10 cellular contexts compared by ENCODE assay signal in the genomic region with DNA sequence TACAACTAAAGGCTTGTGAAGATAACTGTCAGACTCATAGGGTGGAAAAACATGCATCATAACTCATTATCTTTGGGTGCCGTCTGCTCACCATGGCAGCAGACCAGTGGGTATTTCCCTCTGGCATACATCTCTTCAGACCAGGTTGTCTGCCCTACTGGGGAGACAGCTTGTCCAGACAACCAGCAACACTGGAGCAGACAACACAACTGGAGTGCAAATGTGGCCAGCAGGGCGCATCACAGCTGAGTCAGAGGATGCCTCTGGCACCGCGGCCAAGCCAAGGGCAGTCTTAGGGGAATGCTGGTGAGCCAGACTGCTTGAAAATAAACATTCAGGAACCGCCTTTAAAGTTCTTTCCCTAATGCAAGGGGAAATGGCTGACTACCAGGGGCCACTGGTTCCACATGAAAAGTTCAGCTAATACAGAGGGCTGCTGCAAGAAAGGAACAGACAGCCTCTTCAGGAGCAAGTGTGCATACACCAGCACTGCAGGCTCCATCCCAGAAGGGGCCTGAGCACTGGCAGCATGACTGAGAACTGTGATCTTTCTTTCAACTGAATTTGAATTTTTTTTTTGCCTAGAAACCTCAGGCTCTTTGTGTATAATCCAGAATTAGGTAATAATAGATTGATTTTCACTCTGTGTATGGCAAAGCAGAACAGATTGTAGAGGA.
DNase-seq lines count a peak whose midpoint lies in the region; ATAC-seq and TF ChIP-seq lines count a peak whose summit lies in the region.
"Had no signal": no experiment of that assay in that cellular context is flagged by ENCODE, and none has a peak within 500 bp of the region (broad histone marks: within the 10 kb centered on the region; RNA-seq: fewer than 3 reads in every experiment).

No MANE protein-coding gene starts in this region.

- H3K36me3 ChIP-seq in MG63 = no peaks in the 10 kb centered on the region

- no peaks in the 10 kb centered on the region for H3K9me3 ChIP-seq in MG63
- H3K9me3 ChIP-seq in T-helper 17 cell (ENCODE audit: control insufficient read depth, low read length, poor library complexity, severe bottlenecking) = no peaks in the 10 kb centered on the region

- ATAC-seq in T-helper 17 cell (no peak), HG03095 (IDR thresholded peaks at IDR 0.05; ENCODE audit: unreplicated experiment) (no peak)

- peak; percentile 54 for DNase-seq in COLO829 (ENCODE audit: low spot score)
- peak; percentile 95 for DNase-seq in MG63
- DNase-seq in erythroblast (lab: John Stamatoyannopoulos, UW) = peak; percentile 67 to 72
- peak; percentile 91 for DNase-seq in non-pigmented ciliary epithelial cell (ENCODE audit: low read depth)
- DNase-seq in stimulated activated naive CD4-positive, alpha-beta T cell treated with Interleukin-2 at 50 U/mL for 16 hours (lab: John Stamatoyannopoulos, UW) = no peak
- DNase-seq in T-helper 17 cell = no peak
- no peak for DNase-seq in MV-4-11 (lab: John Stamatoyannopoulos, UW)
- DNase-seq: NCI-H187 had no signal

- no peaks in the 10 kb centered on the region for H3K27me3 ChIP-seq in MG63

- no peaks in the 10 kb centered on the region for H3K4me1 Mint-ChIP-seq in T-helper 17 cell

- peaks cover 40% of the 10 kb centered on the region for H3K27me3 Mint-ChIP-seq in T-helper 17 cell

- H3K4me3 Mint-ChIP-seq in T-helper 17 cell = no peak overlapping the region

- TF ChIP-seq POLR2A in erythroblast (IDR thresholded peaks at IDR 0.05; ENCODE audit: low read length) = peak; percentile 40

- H3K4me3 ChIP-seq in MG63 = no peak overlapping the region

- H3K27ac Mint-ChIP-seq in T-helper 17 cell = no peak overlapping the region
- H3K27ac Mint-ChIP-seq: activated naive CD4-positive, alpha-beta T cell treated with anti-CD3 and anti-CD28 coated beads, Interleukin-2, amount 50 U/mL, for 72 hours had no signal

- no peaks in the 10 kb centered on the region for H3K36me3 Mint-ChIP-seq in T-helper 17 cell (ENCODE audit: low read depth)
- H3K36me3 Mint-ChIP-seq: activated naive CD4-positive, alpha-beta T cell treated with anti-CD3 and anti-CD28 coated beads, Interleukin-2, amount 50 U/mL, for 72 hours had no signal

Comparison
In these comparisons a context has a peak if more than half of its experiments do, and no peak if none do; other contexts are left out.
1. DNase-seq: peak in COLO829 (single experiment), MG63 (single experiment), erythroblast (2 of 2) and non-pigmented ciliary epithelial cell (single experiment); none in stimulated activated naive CD4-positive, alpha-beta T cell treated with Interleukin-2 at 50 U/mL for 16 hours (single experiment), T-helper 17 cell (0 of 3) and MV-4-11 (single experiment).